8 cellular contexts compared by ENCODE assay signal in genomic region chr2:27211241-27211942, GRCh38. TPM values are rescaled to one million over a fixed set of nuclear protein-coding genes. Genes with fewer than 3 reads are reported as not detected.
DNase-seq lines count a peak whose midpoint lies in the region; ATAC-seq and TF ChIP-seq lines count a peak whose summit lies in the region.

No MANE protein-coding gene starts in this region.

- H3K4me2 ChIP-seq in parathyroid adenoma (ENCODE audit: low read length): peak overlapping the region; percentile 96

- no peak overlapping the region for H3K9ac ChIP-seq in parathyroid adenoma

- H3K36me3 ChIP-seq in parathyroid adenoma (ENCODE audit: control insufficient read depth, insufficient read depth, low read length): no peaks in the 10 kb centered on the region

- peak overlapping the region; percentile 99 for H3K27ac Mint-ChIP-seq in T-helper 17 cell

- TF ChIP-seq CTCF in foreskin keratinocyte (conservative IDR thresholded peaks at IDR 0.05) (no peak), parathyroid adenoma (IDR thresholded peaks at IDR 0.05) (no peak)

- peak overlapping the region; percentile 99 for H2AFZ ChIP-seq in parathyroid adenoma

- H3K9me3 ChIP-seq in T-helper 17 cell (ENCODE audit: control insufficient read depth, low read length, poor library complexity, severe bottlenecking) (no peaks in the 10 kb centered on the region), parathyroid adenoma (ENCODE audit: control insufficient read depth, low read length) (no peaks in the 10 kb centered on the region)

- DNase-seq in SKM-1 treated with dmso at 0.1 percent for 144 hours (lab: John Stamatoyannopoulos, UW; ENCODE audit: unreplicated experiment): peak; percentile 61
- no peak for DNase-seq in SKM-1 (lab: John Stamatoyannopoulos, UW; ENCODE audit: unreplicated experiment)
- no peak for DNase-seq in T-helper 17 cell
- DNase-seq in foreskin keratinocyte: peak; percentile 32 to 60
- DNase-seq in NCI-H446 (lab: John Stamatoyannopoulos, UW): no peak
- DNase-seq in glomerular visceral epithelial cell (ENCODE audit: extremely low spot score): no peak

- H3K4me3 ChIP-seq in parathyroid adenoma (ENCODE audit: low read depth, low read length): peak overlapping the region; percentile 84

- H3K27me3 ChIP-seq in foreskin keratinocyte (no peaks in the 10 kb centered on the region), parathyroid adenoma (ENCODE audit: control insufficient read depth, insufficient read depth, low read length) (no peaks in the 10 kb centered on the region)

- H3K4me1 ChIP-seq in foreskin keratinocyte: peaks cover 6% of the 10 kb centered on the region
- peaks cover 9% of the 10 kb centered on the region for H3K4me1 ChIP-seq in parathyroid adenoma

- H3K4me3 Mint-ChIP-seq in T-helper 17 cell: peak overlapping the region; percentile 99

- H3K4me1 Mint-ChIP-seq in T-helper 17 cell: peaks cover 34% of the 10 kb centered on the region

- no peaks in the 10 kb centered on the region for H3K27me3 Mint-ChIP-seq in T-helper 17 cell

- peaks cover 12% of the 10 kb centered on the region for H3K36me3 Mint-ChIP-seq in T-helper 17 cell (ENCODE audit: low read depth)

- peaks cover 2% of the 10 kb centered on the region for H3K79me2 ChIP-seq in parathyroid adenoma

- H3K27ac ChIP-seq in foreskin keratinocyte (no peak overlapping the region), parathyroid adenoma (peak overlapping the region; percentile 94)

- peak; percentile 14 for ATAC-seq in HG03378 (IDR thresholded peaks at IDR 0.05; ENCODE audit: unreplicated experiment)
- no peak for ATAC-seq in T-helper 17 cell
- peak; percentile 78 for ATAC-seq in foreskin keratinocyte

RNA-seq across cellular contexts. Expression of gene ATRAID, which starts 0.4 kb away (rescaled TPM):
- total RNA-seq in T-helper 17 cell: 10 to 100 TPM; 59.7 to 76.8 TPM
- 119 TPM in 2 replicates for total RNA-seq in foreskin keratinocyte
- 156 and 168 TPM in 2 replicates for polyA plus RNA-seq in foreskin keratinocyte

RNA-seq across cellular contexts. Expression of gene SLC5A6, which starts 0.7 kb away (rescaled TPM):
- total RNA-seq in T-helper 17 cell (100 to 1,000 TPM; 147 to 190 TPM), foreskin keratinocyte (36.0 and 39.8 TPM in 2 replicates)
- polyA plus RNA-seq in foreskin keratinocyte: 21.8 and 23.3 TPM in 2 replicates

RNA-seq across cellular contexts. Expression of gene CAD, which starts 5.8 kb away (rescaled TPM):
- total RNA-seq in T-helper 17 cell: 10 to 100 TPM; 27.2 to 30.0 TPM
- 50.5 and 61.3 TPM in 2 replicates for total RNA-seq in foreskin keratinocyte
- 47.9 and 53.6 TPM in 2 replicates for polyA plus RNA-seq in foreskin keratinocyte

RNA-seq across cellular contexts. Expression of gene SLC30A3, which starts 51.5 kb away (rescaled TPM):
- under 1 TPM in 1 of 2 donors, not detected in 1; 0.13 TPM for total RNA-seq in T-helper 17 cell
- total RNA-seq in foreskin keratinocyte: 0.07 TPM in 1 of 2 replicates, not detected in the other
- 0.04 TPM in 2 replicates for polyA plus RNA-seq in foreskin keratinocyte

Comparison
In these comparisons a context has a peak if more than half of its experiments do, and no peak if none do; other contexts are left out.
1. DNase-seq: peak in SKM-1 treated with dmso at 0.1 percent for 144 hours (single experiment) and foreskin keratinocyte (2 of 2); none in SKM-1 (single experiment), T-helper 17 cell (0 of 3), NCI-H446 (0 of 2) and glomerular visceral epithelial cell (single experiment).